In genomic region chr6:14985366-14985765, GRCh38 we compare ENCODE assay signal across 1 cellular context.
TF ChIP-seq lines count a peak whose summit lies in the region.

No MANE protein-coding gene starts in this region.

TF ChIP-seq in GM23338, 12 proteins besides CTCF, POLR2A, EP300 and RAD21 (continued from another document):
- TF ChIP-seq ZNF462 (CRISPR knock-in tag; IDR thresholded peaks at IDR 0.05) (no peak), EZH2phosphoT487 (IDR thresholded peaks at IDR 0.05; ENCODE audit: unreplicated experiment) (no peak), POLR2AphosphoS5 (IDR thresholded peaks at IDR 0.05; ENCODE audit: low read depth) (no peak), STAT1 (IDR thresholded peaks at IDR 0.05; ENCODE audit: unreplicated experiment) (no peak), CREB1 (CRISPR knock-in tag; IDR thresholded peaks at IDR 0.05; ENCODE audit: low read depth) (no peak), NANOG (IDR thresholded peaks at IDR 0.05; ENCODE audit: borderline replicate concordance) (no peak), JUNB (IDR thresholded peaks at IDR 0.05; ENCODE audit: unreplicated experiment) (no peak)
